Comparison of ENCODE assay signal across 1 cellular context in genomic region chr6:11115808-11116536, GRCh38.
TF ChIP-seq lines count a peak whose summit lies in the region.

No MANE protein-coding gene starts in this region.

TF ChIP-seq in HepG2, 621 proteins besides CTCF, POLR2A, EP300 and RAD21:
- TF ChIP-seq ZNF770 (CRISPR knock-in tag; IDR thresholded peaks at IDR 0.05), result 0 out of 2 replicates have a peak, but pooled peaks have one; percentile 31
